In genomic region chr10:102775973-102776669, GRCh38 we compare ENCODE assay signal across 8 cellular contexts. TPM values are rescaled to one million over a fixed set of nuclear protein-coding genes. Genes with fewer than 3 reads are reported as not detected.
DNase-seq lines count a peak whose midpoint lies in the region; ATAC-seq and TF ChIP-seq lines count a peak whose summit lies in the region.

No MANE protein-coding gene starts in this region.

- peak overlapping the region; percentile 3 for H3K4me2 ChIP-seq in neural cell (ENCODE audit: low read length)

- no peaks in the 10 kb centered on the region for H3K9me3 Mint-ChIP-seq in HFFc6
- H3K9me3 Mint-ChIP-seq in activated CD8-positive, alpha-beta T cell treated with anti-CD3 and anti-CD28 coated beads, Interleukin-2, amount 10 ng/mL, durations not matched to agents 7 days and 5 days (ENCODE audit: insufficient read depth): no peaks in the 10 kb centered on the region
- H3K9me3 Mint-ChIP-seq in activated CD4-positive, alpha-beta memory T cell treated with anti-CD3 and anti-CD28 coated beads for 36 hours: no peaks in the 10 kb centered on the region

- H3K4me3 ChIP-seq in neural cell (ENCODE audit: low read length): peak overlapping the region; percentile 46

- H3K9ac ChIP-seq in neural cell (ENCODE audit: low read length): peak overlapping the region; percentile 34

- H3F3A ChIP-seq in neural cell (ENCODE audit: insufficient read depth, low read length, poor library complexity, severe bottlenecking): no peaks in the 10 kb centered on the region

- no peak overlapping the region for H2AFZ ChIP-seq in neural cell (ENCODE audit: low read depth, low read length)

- no peaks in the 10 kb centered on the region for H3K9me2 ChIP-seq in neural cell (ENCODE audit: insufficient read depth, low read length)

- H3K36me3 Mint-ChIP-seq in HFFc6 (ENCODE audit: low read depth): peaks cover 19% of the 10 kb centered on the region; the same call in 1 of the 2 replicates
- peaks cover 21% of the 10 kb centered on the region for H3K36me3 Mint-ChIP-seq in activated CD8-positive, alpha-beta T cell treated with anti-CD3 and anti-CD28 coated beads, Interleukin-2, amount 10 ng/mL, durations not matched to agents 7 days and 5 days (ENCODE audit: low read depth)
- peaks cover 16% of the 10 kb centered on the region for H3K36me3 Mint-ChIP-seq in activated CD4-positive, alpha-beta memory T cell treated with anti-CD3 and anti-CD28 coated beads for 36 hours

- H3K4me1 ChIP-seq in foreskin keratinocyte: peaks cover 51% of the 10 kb centered on the region

- TF ChIP-seq CTCF in HFFc6 (IDR thresholded peaks at IDR 0.05): no peak
- TF ChIP-seq CTCF in foreskin keratinocyte (conservative IDR thresholded peaks at IDR 0.05): no peak
- TF ChIP-seq CTCF in neural cell (IDR thresholded peaks at IDR 0.05; ENCODE audit: poor library complexity, severe bottlenecking): no peak

- peak; percentile 30 for ATAC-seq in activated CD8-positive, alpha-beta T cell treated with anti-CD3 and anti-CD28 coated beads, Interleukin-2, amount 10 ng/mL, durations not matched to agents 7 days and 5 days
- peak; percentile 15 for ATAC-seq in foreskin keratinocyte
- no peak for ATAC-seq in HG03521 (IDR thresholded peaks at IDR 0.05; ENCODE audit: unreplicated experiment)

- peak overlapping the region; percentile 79 for H3K27ac Mint-ChIP-seq in HFFc6
- no peak overlapping the region for H3K27ac Mint-ChIP-seq in activated CD8-positive, alpha-beta T cell treated with anti-CD3 and anti-CD28 coated beads, Interleukin-2, amount 10 ng/mL, durations not matched to agents 7 days and 5 days
- no peak overlapping the region for H3K27ac Mint-ChIP-seq in activated CD4-positive, alpha-beta memory T cell treated with anti-CD3 and anti-CD28 coated beads for 36 hours

- POLR2A ChIA-PET in activated CD8-positive, alpha-beta T cell treated with anti-CD3 and anti-CD28 coated beads, Interleukin-2, amount 10 ng/mL, durations not matched to agents 7 days and 5 days (lab: Charles Lee): no interaction called here
- POLR2A ChIA-PET in activated CD4-positive, alpha-beta memory T cell treated with anti-CD3 and anti-CD28 coated beads for 36 hours (lab: Charles Lee): no interaction called here

- no peaks in the 10 kb centered on the region for H3K36me3 ChIP-seq in neural cell (ENCODE audit: insufficient read depth, low read length)

- no peaks in the 10 kb centered on the region for H4K20me1 ChIP-seq in neural cell (ENCODE audit: insufficient read depth)

- peaks cover 82% of the 10 kb centered on the region for H3K4me1 Mint-ChIP-seq in HFFc6 (ENCODE audit: low read depth)
- peaks cover 48% of the 10 kb centered on the region for H3K4me1 Mint-ChIP-seq in activated CD8-positive, alpha-beta T cell treated with anti-CD3 and anti-CD28 coated beads, Interleukin-2, amount 10 ng/mL, durations not matched to agents 7 days and 5 days (ENCODE audit: low read depth)
- H3K4me1 Mint-ChIP-seq in activated CD4-positive, alpha-beta memory T cell treated with anti-CD3 and anti-CD28 coated beads for 36 hours (ENCODE audit: low read depth): peaks cover 58% of the 10 kb centered on the region

- H3K27me3 Mint-ChIP-seq in HFFc6 (ENCODE audit: insufficient read depth): peaks cover 2% of the 10 kb centered on the region; the same call in 1 of the 2 replicates
- no peaks in the 10 kb centered on the region for H3K27me3 Mint-ChIP-seq in activated CD8-positive, alpha-beta T cell treated with anti-CD3 and anti-CD28 coated beads, Interleukin-2, amount 10 ng/mL, durations not matched to agents 7 days and 5 days (ENCODE audit: low read depth)
- no peaks in the 10 kb centered on the region for H3K27me3 Mint-ChIP-seq in activated CD4-positive, alpha-beta memory T cell treated with anti-CD3 and anti-CD28 coated beads for 36 hours

- peak overlapping the region; percentile 81 for H3K4me3 Mint-ChIP-seq in HFFc6
- H3K4me3 Mint-ChIP-seq in activated CD8-positive, alpha-beta T cell treated with anti-CD3 and anti-CD28 coated beads, Interleukin-2, amount 10 ng/mL, durations not matched to agents 7 days and 5 days: no peak overlapping the region
- H3K4me3 Mint-ChIP-seq in activated CD4-positive, alpha-beta memory T cell treated with anti-CD3 and anti-CD28 coated beads for 36 hours: no peak overlapping the region

- H3K27me3 ChIP-seq in foreskin keratinocyte: no peaks in the 10 kb centered on the region
- H3K27me3 ChIP-seq in neural cell (ENCODE audit: insufficient read depth, low read depth, low read length): no peaks in the 10 kb centered on the region

- intact Hi-C loops in activated CD4-positive, alpha-beta memory T cell treated with anti-CD3 and anti-CD28 coated beads for 36 hours (cut with micrococcal nuclease): no loop called here

- H3K9me3 ChIP-seq in neural cell (ENCODE audit: low read length): no peaks in the 10 kb centered on the region

- H3K27ac ChIP-seq in foreskin keratinocyte (peak overlapping the region; percentile 89), neural cell (ENCODE audit: low read length) (no peak overlapping the region)

- TF ChIP-seq RAD21 in neural cell (conservative IDR thresholded peaks at IDR 0.05): no peak

- TF ChIP-seq EP300 in neural cell (conservative IDR thresholded peaks at IDR 0.05; ENCODE audit: poor library complexity, severe bottlenecking): peak; percentile 18

- CTCF ChIA-PET in activated CD8-positive, alpha-beta T cell treated with anti-CD3 and anti-CD28 coated beads, Interleukin-2, amount 10 ng/mL, durations not matched to agents 7 days and 5 days (lab: Charles Lee): interaction anchor here (0.8 to 1.5 kb wide), 2 partner anchors 12 to 15 kb away, joined by 3 to 5 read pairs; no protein-coding TSS in a partner anchor
- CTCF ChIA-PET in activated CD4-positive, alpha-beta memory T cell treated with anti-CD3 and anti-CD28 coated beads for 36 hours (lab: Charles Lee): interaction anchor here (1.3 kb wide), 1 partner anchor 12 kb away, joined by 3 read pairs; no protein-coding TSS in a partner anchor

- DNase-seq in HFFc6 (peak; percentile 26), foreskin keratinocyte (peak in 1 of 2 donors; percentile 64), NAMALWA (ENCODE audit: low spot score) (no peak), GOT3 (lab: John Stamatoyannopoulos, UW) (no peak)
- peak; percentile 33 for DNase-seq in activated CD8-positive, alpha-beta T cell treated with anti-CD3 and anti-CD28 coated beads, Interleukin-2, amount 10 ng/mL, durations not matched to agents 7 days and 5 days
- no peak for DNase-seq in activated CD4-positive, alpha-beta memory T cell treated with anti-CD3 and anti-CD28 coated beads for 36 hours

- H3K79me2 ChIP-seq in neural cell (replicated peaks; ENCODE audit: insufficient read depth, low read length): no peaks in the 10 kb centered on the region

TF ChIP-seq in neural cell, 6 proteins besides CTCF, POLR2A, EP300 and RAD21:
- TF ChIP-seq, protein P1, sequence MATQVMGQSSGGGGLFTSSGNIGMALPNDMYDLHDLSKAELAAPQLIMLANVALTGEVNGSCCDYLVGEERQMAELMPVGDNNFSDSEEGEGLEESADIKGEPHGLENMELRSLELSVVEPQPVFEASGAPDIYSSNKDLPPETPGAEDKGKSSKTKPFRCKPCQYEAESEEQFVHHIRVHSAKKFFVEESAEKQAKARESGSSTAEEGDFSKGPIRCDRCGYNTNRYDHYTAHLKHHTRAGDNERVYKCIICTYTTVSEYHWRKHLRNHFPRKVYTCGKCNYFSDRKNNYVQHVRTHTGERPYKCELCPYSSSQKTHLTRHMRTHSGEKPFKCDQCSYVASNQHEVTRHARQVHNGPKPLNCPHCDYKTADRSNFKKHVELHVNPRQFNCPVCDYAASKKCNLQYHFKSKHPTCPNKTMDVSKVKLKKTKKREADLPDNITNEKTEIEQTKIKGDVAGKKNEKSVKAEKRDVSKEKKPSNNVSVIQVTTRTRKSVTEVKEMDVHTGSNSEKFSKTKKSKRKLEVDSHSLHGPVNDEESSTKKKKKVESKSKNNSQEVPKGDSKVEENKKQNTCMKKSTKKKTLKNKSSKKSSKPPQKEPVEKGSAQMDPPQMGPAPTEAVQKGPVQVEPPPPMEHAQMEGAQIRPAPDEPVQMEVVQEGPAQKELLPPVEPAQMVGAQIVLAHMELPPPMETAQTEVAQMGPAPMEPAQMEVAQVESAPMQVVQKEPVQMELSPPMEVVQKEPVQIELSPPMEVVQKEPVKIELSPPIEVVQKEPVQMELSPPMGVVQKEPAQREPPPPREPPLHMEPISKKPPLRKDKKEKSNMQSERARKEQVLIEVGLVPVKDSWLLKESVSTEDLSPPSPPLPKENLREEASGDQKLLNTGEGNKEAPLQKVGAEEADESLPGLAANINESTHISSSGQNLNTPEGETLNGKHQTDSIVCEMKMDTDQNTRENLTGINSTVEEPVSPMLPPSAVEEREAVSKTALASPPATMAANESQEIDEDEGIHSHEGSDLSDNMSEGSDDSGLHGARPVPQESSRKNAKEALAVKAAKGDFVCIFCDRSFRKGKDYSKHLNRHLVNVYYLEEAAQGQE (IDR thresholded peaks at IDR 0.05; ENCODE audit: borderline replicate concordance): no peak
- TF ChIP-seq POLR2AphosphoS5 (IDR thresholded peaks at IDR 0.05) (no peak), MXI1 (conservative IDR thresholded peaks at IDR 0.05; ENCODE audit: poor library complexity, severe bottlenecking) (no peak), SMC3 (conservative IDR thresholded peaks at IDR 0.05; ENCODE audit: poor library complexity) (no peak), EZH2 (IDR thresholded peaks at IDR 0.05; ENCODE audit: borderline replicate concordance, insufficient read depth, low read length, poor library complexity, severe bottlenecking) (no peak), TAF1 (IDR thresholded peaks at IDR 0.05; ENCODE audit: low read depth) (no peak)

RNA-seq across cellular contexts. Expression of gene WBP1L, which starts 32.4 kb away (rescaled TPM):
- 10 to 100 TPM; 34.9 to 40.7 (median 38.6) TPM for total RNA-seq in HFFc6 (2021; fragmentation: NEBNext Ultra II Directional; extraction: Animal tissue kit (Norgen Biotek cat#: 25700))
- total RNA-seq in activated CD8-positive, alpha-beta T cell treated with anti-CD3 and anti-CD28 coated beads, Interleukin-2, amount 10 ng/mL, durations not matched to agents 7 days and 5 days: 10 to 100 TPM; 25.7 to 25.9 TPM
- total RNA-seq in foreskin keratinocyte: 22.9 and 25.8 TPM in 2 replicates
- polyA plus RNA-seq in foreskin keratinocyte (10.2 and 11.1 TPM in 2 replicates), neural cell (20.8 and 22.2 TPM in 2 replicates)
- 70.1 and 75.9 TPM in 2 replicates for polyA minus RNA-seq in neural cell
- 10 to 100 TPM; 14.6 to 15.9 TPM for total RNA-seq in activated CD4-positive, alpha-beta memory T cell treated with anti-CD3 and anti-CD28 coated beads for 36 hours

Comparison
In these comparisons a context has a peak if more than half of its experiments do, and no peak if none do; other contexts are left out.
1. DNase-seq: peak in HFFc6 (single experiment) and activated CD8-positive, alpha-beta T cell treated with anti-CD3 and anti-CD28 coated beads, Interleukin-2, amount 10 ng/mL, durations not matched to agents 7 days and 5 days (single experiment); none in NAMALWA (single experiment), GOT3 (single experiment) and activated CD4-positive, alpha-beta memory T cell treated with anti-CD3 and anti-CD28 coated beads for 36 hours (single experiment).